6 cellular contexts compared by ENCODE assay signal in genomic region chr6:48553449-48553848, GRCh38.
"Had no signal": no experiment of that assay in that cellular context is flagged by ENCODE, and none has a peak within 500 bp of the region (broad histone marks: within the 10 kb centered on the region; RNA-seq: fewer than 3 reads in every experiment).

No MANE protein-coding gene starts in this region.

- H3K36me3 Mint-ChIP-seq: IgD-negative memory B cell had no signal

- ATAC-seq: HepG2, K562 had no signal

- H3K27ac Mint-ChIP-seq: IgD-negative memory B cell had no signal

- H3K4me3 Mint-ChIP-seq: IgD-negative memory B cell had no signal

- H3K4me3 ChIP-seq: K562 had no signal

- H3K27ac ChIP-seq: HL-60 had no signal

- DNase-seq: IMR-90, KBM-7 had no signal

- H3K4me1 Mint-ChIP-seq: IgD-negative memory B cell had no signal
